In genomic region chr16:2983706-2984136, GRCh38 we compare ENCODE assay signal across 1 cellular context.
A peak's percentile ranks its signal among the peaks of the same experiment; 100 is the strongest.
TF ChIP-seq lines count a peak whose summit lies in the region.

No MANE protein-coding gene starts in this region.

TF ChIP-seq in K562, 482 proteins besides CTCF, POLR2A, EP300 and RAD21 (continued from another document and continues in another):
- TF ChIP-seq HEY1 (CRISPR knock-in tag; IDR thresholded peaks at IDR 0.05; ENCODE audit: borderline replicate concordance) (no peak), HCFC1 (IDR thresholded peaks at IDR 0.05; ENCODE audit: low read depth, low read length) (peak; percentile 41; the same call in 1 of the 2 replicates), ZNF445 (CRISPR knock-in tag; IDR thresholded peaks at IDR 0.05; ENCODE audit: low read depth) (no peak), NUFIP1 (IDR thresholded peaks at IDR 0.05; ENCODE audit: partially characterized antibody) (no peak), ZBTB26 (CRISPR knock-in tag; IDR thresholded peaks at IDR 0.05) (no peak), FOXJ3 (CRISPR knock-in tag; IDR thresholded peaks at IDR 0.05) (no peak), ZNF586 (CRISPR knock-in tag; conservative IDR thresholded peaks at IDR 0.05) (no peak), ZBTB43 (CRISPR knock-in tag; IDR thresholded peaks at IDR 0.05) (no peak), ELF2 (CRISPR knock-in tag; IDR thresholded peaks at IDR 0.05) (no peak), BHLHE40 (IDR thresholded peaks at IDR 0.05; ENCODE audit: low read length) (peak; percentile 38; the same call in 1 of the 2 replicates), CEBPZ (IDR thresholded peaks at IDR 0.05; ENCODE audit: borderline replicate concordance, low read depth, low read length) (no peak), HNRNPUL1 (IDR thresholded peaks at IDR 0.05; ENCODE audit: low read length) (no peak), SNAPC5 (CRISPR knock-in tag; IDR thresholded peaks at IDR 0.05) (no peak), KDM2B (CRISPR knock-in tag; IDR thresholded peaks at IDR 0.05) (no peak), ZNF24 (IDR thresholded peaks at IDR 0.05) (no peak; the same call in 1 of the 2 replicates), PKNOX1 (IDR thresholded peaks at IDR 0.05) (0 out of 2 replicates have a peak, but pooled peaks have one; percentile 11), HNRNPL (IDR thresholded peaks at IDR 0.05; ENCODE audit: low read depth, low read length) (no peak), ZNF589 (CRISPR knock-in tag; IDR thresholded peaks at IDR 0.05; ENCODE audit: low read depth) (no peak), BDP1 (IDR thresholded peaks at IDR 0.05; ENCODE audit: insufficient read depth, insufficient read length) (no peak), ZNF696 (CRISPR knock-in tag; conservative IDR thresholded peaks at IDR 0.05) (no peak), MAFK (IDR thresholded peaks at IDR 0.05; ENCODE audit: low read length) (no peak), GTF2A2 (tag; IDR thresholded peaks at IDR 0.05) (no peak), ZBTB12 (CRISPR knock-in tag; IDR thresholded peaks at IDR 0.05) (no peak), POLR3A (IDR thresholded peaks at IDR 0.05; ENCODE audit: borderline replicate concordance, extremely low read depth, insufficient read depth, insufficient read length) (no peak), TARDBP (IDR thresholded peaks at IDR 0.05) (no peak), ZNF707 (CRISPR knock-in tag; conservative IDR thresholded peaks at IDR 0.05) (no peak), GTF3C2 (IDR thresholded peaks at IDR 0.05; ENCODE audit: borderline replicate concordance, extremely low read depth, insufficient read length) (no peak), ZNF407 (IDR thresholded peaks at IDR 0.05; ENCODE audit: low read depth) (no peak), TRIM25 (IDR thresholded peaks at IDR 0.05; ENCODE audit: borderline replicate concordance) (no peak), JUN (IDR thresholded peaks at IDR 0.05; ENCODE audit: borderline replicate concordance, low read depth, low read length) (no peak), JUN (CRISPR knock-in tag; IDR thresholded peaks at IDR 0.05; ENCODE audit: borderline replicate concordance) (no peak)
